In the genomic region with DNA sequence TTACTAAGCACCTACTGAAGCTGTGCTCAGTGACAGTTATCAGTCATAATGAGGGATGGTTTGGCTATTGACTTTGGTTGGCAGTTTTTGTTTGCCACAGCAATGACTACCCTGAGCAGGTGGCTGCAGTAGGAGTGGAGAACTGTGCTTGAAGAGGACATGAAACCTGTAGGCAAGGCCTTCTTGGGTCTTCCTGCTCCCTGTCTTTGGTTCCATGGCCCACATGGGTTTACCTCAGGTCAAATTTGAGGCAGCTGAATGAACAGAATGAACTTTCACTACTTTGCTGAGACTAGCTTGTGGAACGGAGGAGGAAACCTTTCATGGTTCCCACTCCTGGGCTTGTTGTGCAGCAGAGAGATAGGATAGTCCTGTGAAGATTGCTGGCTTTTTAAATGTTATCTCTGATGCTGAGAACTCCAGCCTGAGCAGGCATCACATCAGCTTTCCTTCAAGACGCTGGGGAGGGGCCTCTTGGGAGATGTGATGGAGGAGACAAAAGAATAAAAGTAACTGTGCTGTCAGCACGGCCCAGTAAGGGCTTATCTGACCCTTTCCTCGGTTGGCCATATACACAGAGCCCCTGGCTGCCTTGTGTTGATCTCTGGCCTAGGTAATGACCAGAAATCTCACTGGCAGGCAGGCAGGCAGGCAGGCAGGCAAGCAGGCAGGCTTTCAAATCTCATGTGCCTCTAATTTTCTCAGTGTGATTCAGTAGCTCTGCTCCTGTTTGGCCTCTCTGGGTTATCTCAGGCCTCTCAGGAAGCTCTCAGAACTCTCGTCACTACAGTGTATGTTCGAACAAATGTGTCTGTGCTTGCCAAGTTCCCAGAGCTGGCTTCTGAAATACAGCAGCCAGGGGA, we compare ENCODE assay signal across 1 cellular context.
A peak's percentile ranks its signal among the peaks of the same experiment; 100 is the strongest.
TF ChIP-seq lines count a peak whose summit lies in the region.

No MANE protein-coding gene starts in this region.

TF ChIP-seq in K562, 482 proteins besides CTCF, POLR2A, EP300 and RAD21 (continued from another document and continues in another):
- TF ChIP-seq, protein P1, sequence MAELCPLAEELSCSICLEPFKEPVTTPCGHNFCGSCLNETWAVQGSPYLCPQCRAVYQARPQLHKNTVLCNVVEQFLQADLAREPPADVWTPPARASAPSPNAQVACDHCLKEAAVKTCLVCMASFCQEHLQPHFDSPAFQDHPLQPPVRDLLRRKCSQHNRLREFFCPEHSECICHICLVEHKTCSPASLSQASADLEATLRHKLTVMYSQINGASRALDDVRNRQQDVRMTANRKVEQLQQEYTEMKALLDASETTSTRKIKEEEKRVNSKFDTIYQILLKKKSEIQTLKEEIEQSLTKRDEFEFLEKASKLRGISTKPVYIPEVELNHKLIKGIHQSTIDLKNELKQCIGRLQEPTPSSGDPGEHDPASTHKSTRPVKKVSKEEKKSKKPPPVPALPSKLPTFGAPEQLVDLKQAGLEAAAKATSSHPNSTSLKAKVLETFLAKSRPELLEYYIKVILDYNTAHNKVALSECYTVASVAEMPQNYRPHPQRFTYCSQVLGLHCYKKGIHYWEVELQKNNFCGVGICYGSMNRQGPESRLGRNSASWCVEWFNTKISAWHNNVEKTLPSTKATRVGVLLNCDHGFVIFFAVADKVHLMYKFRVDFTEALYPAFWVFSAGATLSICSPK (IDR thresholded peaks at IDR 0.05; ENCODE audit: borderline replicate concordance) = no peak
- TF ChIP-seq, protein P2, sequence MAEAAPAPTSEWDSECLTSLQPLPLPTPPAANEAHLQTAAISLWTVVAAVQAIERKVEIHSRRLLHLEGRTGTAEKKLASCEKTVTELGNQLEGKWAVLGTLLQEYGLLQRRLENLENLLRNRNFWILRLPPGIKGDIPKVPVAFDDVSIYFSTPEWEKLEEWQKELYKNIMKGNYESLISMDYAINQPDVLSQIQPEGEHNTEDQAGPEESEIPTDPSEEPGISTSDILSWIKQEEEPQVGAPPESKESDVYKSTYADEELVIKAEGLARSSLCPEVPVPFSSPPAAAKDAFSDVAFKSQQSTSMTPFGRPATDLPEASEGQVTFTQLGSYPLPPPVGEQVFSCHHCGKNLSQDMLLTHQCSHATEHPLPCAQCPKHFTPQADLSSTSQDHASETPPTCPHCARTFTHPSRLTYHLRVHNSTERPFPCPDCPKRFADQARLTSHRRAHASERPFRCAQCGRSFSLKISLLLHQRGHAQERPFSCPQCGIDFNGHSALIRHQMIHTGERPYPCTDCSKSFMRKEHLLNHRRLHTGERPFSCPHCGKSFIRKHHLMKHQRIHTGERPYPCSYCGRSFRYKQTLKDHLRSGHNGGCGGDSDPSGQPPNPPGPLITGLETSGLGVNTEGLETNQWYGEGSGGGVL (CRISPR knock-in tag; IDR thresholded peaks at IDR 0.05) = no peak
- TF ChIP-seq, protein P3, sequence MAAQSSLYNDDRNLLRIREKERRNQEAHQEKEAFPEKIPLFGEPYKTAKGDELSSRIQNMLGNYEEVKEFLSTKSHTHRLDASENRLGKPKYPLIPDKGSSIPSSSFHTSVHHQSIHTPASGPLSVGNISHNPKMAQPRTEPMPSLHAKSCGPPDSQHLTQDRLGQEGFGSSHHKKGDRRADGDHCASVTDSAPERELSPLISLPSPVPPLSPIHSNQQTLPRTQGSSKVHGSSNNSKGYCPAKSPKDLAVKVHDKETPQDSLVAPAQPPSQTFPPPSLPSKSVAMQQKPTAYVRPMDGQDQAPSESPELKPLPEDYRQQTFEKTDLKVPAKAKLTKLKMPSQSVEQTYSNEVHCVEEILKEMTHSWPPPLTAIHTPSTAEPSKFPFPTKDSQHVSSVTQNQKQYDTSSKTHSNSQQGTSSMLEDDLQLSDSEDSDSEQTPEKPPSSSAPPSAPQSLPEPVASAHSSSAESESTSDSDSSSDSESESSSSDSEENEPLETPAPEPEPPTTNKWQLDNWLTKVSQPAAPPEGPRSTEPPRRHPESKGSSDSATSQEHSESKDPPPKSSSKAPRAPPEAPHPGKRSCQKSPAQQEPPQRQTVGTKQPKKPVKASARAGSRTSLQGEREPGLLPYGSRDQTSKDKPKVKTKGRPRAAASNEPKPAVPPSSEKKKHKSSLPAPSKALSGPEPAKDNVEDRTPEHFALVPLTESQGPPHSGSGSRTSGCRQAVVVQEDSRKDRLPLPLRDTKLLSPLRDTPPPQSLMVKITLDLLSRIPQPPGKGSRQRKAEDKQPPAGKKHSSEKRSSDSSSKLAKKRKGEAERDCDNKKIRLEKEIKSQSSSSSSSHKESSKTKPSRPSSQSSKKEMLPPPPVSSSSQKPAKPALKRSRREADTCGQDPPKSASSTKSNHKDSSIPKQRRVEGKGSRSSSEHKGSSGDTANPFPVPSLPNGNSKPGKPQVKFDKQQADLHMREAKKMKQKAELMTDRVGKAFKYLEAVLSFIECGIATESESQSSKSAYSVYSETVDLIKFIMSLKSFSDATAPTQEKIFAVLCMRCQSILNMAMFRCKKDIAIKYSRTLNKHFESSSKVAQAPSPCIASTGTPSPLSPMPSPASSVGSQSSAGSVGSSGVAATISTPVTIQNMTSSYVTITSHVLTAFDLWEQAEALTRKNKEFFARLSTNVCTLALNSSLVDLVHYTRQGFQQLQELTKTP (IDR thresholded peaks at IDR 0.05; ENCODE audit: low read depth in 1 of 2, partially characterized antibody in 2 of 2) = no peak
- TF ChIP-seq, protein P4, sequence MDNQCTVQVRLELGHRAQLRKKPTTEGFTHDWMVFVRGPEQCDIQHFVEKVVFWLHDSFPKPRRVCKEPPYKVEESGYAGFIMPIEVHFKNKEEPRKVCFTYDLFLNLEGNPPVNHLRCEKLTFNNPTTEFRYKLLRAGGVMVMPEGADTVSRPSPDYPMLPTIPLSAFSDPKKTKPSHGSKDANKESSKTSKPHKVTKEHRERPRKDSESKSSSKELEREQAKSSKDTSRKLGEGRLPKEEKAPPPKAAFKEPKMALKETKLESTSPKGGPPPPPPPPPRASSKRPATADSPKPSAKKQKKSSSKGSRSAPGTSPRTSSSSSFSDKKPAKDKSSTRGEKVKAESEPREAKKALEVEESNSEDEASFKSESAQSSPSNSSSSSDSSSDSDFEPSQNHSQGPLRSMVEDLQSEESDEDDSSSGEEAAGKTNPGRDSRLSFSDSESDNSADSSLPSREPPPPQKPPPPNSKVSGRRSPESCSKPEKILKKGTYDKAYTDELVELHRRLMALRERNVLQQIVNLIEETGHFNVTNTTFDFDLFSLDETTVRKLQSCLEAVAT (IDR thresholded peaks at IDR 0.05) = no peak
- TF ChIP-seq ATF1 (CRISPR knock-in tag; IDR thresholded peaks at IDR 0.05) = no peak
- peak; percentile 65 for TF ChIP-seq ATF1 (tag; IDR thresholded peaks at IDR 0.05)
- peak; percentile 83 for TF ChIP-seq TAL1 (IDR thresholded peaks at IDR 0.05)
- TF ChIP-seq PHB2 (IDR thresholded peaks at IDR 0.05; ENCODE audit: low read depth) = no peak
- TF ChIP-seq PML (IDR thresholded peaks at IDR 0.05; ENCODE audit: low read length) = peak; percentile 68; the same call in 1 of the 2 replicates
- TF ChIP-seq ZNF23 (CRISPR knock-in tag; IDR thresholded peaks at IDR 0.05) = no peak
- TF ChIP-seq BRD4 (IDR thresholded peaks at IDR 0.05) = no peak
- TF ChIP-seq, protein P5, sequence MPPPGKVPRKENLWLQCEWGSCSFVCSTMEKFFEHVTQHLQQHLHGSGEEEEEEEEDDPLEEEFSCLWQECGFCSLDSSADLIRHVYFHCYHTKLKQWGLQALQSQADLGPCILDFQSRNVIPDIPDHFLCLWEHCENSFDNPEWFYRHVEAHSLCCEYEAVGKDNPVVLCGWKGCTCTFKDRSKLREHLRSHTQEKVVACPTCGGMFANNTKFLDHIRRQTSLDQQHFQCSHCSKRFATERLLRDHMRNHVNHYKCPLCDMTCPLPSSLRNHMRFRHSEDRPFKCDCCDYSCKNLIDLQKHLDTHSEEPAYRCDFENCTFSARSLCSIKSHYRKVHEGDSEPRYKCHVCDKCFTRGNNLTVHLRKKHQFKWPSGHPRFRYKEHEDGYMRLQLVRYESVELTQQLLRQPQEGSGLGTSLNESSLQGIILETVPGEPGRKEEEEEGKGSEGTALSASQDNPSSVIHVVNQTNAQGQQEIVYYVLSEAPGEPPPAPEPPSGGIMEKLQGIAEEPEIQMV (tag; conservative IDR thresholded peaks at IDR 0.05; ENCODE audit: low read depth) = no peak
- no peak for TF ChIP-seq HLTF (IDR thresholded peaks at IDR 0.05)
- no peak for TF ChIP-seq ZBTB8A (IDR thresholded peaks at IDR 0.05; ENCODE audit: partially characterized antibody)
- TF ChIP-seq, protein P6, sequence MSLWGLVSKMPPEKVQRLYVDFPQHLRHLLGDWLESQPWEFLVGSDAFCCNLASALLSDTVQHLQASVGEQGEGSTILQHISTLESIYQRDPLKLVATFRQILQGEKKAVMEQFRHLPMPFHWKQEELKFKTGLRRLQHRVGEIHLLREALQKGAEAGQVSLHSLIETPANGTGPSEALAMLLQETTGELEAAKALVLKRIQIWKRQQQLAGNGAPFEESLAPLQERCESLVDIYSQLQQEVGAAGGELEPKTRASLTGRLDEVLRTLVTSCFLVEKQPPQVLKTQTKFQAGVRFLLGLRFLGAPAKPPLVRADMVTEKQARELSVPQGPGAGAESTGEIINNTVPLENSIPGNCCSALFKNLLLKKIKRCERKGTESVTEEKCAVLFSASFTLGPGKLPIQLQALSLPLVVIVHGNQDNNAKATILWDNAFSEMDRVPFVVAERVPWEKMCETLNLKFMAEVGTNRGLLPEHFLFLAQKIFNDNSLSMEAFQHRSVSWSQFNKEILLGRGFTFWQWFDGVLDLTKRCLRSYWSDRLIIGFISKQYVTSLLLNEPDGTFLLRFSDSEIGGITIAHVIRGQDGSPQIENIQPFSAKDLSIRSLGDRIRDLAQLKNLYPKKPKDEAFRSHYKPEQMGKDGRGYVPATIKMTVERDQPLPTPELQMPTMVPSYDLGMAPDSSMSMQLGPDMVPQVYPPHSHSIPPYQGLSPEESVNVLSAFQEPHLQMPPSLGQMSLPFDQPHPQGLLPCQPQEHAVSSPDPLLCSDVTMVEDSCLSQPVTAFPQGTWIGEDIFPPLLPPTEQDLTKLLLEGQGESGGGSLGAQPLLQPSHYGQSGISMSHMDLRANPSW (CRISPR knock-in tag; IDR thresholded peaks at IDR 0.05) = no peak
- TF ChIP-seq, protein P7, sequence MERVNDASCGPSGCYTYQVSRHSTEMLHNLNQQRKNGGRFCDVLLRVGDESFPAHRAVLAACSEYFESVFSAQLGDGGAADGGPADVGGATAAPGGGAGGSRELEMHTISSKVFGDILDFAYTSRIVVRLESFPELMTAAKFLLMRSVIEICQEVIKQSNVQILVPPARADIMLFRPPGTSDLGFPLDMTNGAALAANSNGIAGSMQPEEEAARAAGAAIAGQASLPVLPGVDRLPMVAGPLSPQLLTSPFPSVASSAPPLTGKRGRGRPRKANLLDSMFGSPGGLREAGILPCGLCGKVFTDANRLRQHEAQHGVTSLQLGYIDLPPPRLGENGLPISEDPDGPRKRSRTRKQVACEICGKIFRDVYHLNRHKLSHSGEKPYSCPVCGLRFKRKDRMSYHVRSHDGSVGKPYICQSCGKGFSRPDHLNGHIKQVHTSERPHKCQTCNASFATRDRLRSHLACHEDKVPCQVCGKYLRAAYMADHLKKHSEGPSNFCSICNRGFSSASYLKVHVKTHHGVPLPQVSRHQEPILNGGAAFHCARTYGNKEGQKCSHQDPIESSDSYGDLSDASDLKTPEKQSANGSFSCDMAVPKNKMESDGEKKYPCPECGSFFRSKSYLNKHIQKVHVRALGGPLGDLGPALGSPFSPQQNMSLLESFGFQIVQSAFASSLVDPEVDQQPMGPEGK (CRISPR knock-in tag; IDR thresholded peaks at IDR 0.05; ENCODE audit: borderline replicate concordance) = no peak
- TF ChIP-seq POLR2H (tag; IDR thresholded peaks at IDR 0.05; ENCODE audit: low read depth) = no peak
- no peak for TF ChIP-seq POLR2AphosphoS2 (IDR thresholded peaks at IDR 0.05; ENCODE audit: low read length)
- TF ChIP-seq NR1H2 (CRISPR knock-in tag; IDR thresholded peaks at IDR 0.05) = peak; percentile 96; the same call in 1 of the 2 replicates
- no peak for TF ChIP-seq ZBTB7A (IDR thresholded peaks at IDR 0.05; ENCODE audit: borderline replicate concordance, control insufficient read depth, low read depth, low read length)
- no peak for TF ChIP-seq MIER1 (IDR thresholded peaks at IDR 0.05; ENCODE audit: low read depth)
- TF ChIP-seq, protein P8, sequence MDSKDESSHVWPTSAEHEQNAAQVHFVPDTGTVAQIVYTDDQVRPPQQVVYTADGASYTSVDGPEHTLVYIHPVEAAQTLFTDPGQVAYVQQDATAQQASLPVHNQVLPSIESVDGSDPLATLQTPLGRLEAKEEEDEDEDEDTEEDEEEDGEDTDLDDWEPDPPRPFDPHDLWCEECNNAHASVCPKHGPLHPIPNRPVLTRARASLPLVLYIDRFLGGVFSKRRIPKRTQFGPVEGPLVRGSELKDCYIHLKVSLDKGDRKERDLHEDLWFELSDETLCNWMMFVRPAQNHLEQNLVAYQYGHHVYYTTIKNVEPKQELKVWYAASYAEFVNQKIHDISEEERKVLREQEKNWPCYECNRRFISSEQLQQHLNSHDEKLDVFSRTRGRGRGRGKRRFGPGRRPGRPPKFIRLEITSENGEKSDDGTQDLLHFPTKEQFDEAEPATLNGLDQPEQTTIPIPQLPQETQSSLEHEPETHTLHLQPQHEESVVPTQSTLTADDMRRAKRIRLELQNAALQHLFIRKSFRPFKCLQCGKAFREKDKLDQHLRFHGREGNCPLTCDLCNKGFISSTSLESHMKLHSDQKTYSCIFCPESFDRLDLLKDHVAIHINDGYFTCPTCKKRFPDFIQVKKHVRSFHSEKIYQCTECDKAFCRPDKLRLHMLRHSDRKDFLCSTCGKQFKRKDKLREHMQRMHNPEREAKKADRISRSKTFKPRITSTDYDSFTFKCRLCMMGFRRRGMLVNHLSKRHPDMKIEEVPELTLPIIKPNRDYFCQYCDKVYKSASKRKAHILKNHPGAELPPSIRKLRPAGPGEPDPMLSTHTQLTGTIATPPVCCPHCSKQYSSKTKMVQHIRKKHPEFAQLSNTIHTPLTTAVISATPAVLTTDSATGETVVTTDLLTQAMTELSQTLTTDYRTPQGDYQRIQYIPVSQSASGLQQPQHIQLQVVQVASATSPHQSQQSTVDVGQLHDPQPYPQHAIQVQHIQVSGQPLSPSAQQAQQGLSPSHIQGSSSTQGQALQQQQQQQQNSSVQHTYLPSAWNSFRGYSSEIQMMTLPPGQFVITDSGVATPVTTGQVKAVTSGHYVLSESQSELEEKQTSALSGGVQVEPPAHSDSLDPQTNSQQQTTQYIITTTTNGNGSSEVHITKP (IDR thresholded peaks at IDR 0.05; ENCODE audit: partially characterized antibody) = no peak
- peak; percentile 59; the same call in 1 of the 2 replicates for TF ChIP-seq CC2D1A (IDR thresholded peaks at IDR 0.05)
- no peak for TF ChIP-seq E2F3 (CRISPR knock-in tag; IDR thresholded peaks at IDR 0.05)
- TF ChIP-seq ESRRA (IDR thresholded peaks at IDR 0.05; ENCODE audit: borderline replicate concordance, low read depth) = peak; percentile 23; the same call in 1 of the 2 replicates
- no peak for TF ChIP-seq FOXJ2 (tag; IDR thresholded peaks at IDR 0.05)
- TF ChIP-seq STAT5A (IDR thresholded peaks at IDR 0.05; ENCODE audit: borderline replicate concordance, low read length) = peak; percentile 58; the same call in 1 of the 2 replicates
- TF ChIP-seq KDM1A (IDR thresholded peaks at IDR 0.05) = peak; percentile 89 to 93
- TF ChIP-seq MAFG (tag; conservative IDR thresholded peaks at IDR 0.05) = no peak
